In genomic region chr20:53777402-53777801, GRCh38 we compare ENCODE assay signal across 1 cellular context.
TF ChIP-seq lines count a peak whose summit lies in the region.

No MANE protein-coding gene starts in this region.

TF ChIP-seq in GM12878, 131 proteins besides CTCF, POLR2A, EP300 and RAD21:
- TF ChIP-seq ETV6 (conservative IDR thresholded peaks at IDR 0.05 in 1 of 2, IDR thresholded peaks at IDR 0.05 in 1 of 2; ENCODE audit: borderline replicate concordance in 1 of 2, low read depth in 1 of 2) (0 out of 4 replicates have a peak, but pooled peaks of 1 of the 2 experiments have one; percentile 26), NFXL1 (IDR thresholded peaks at IDR 0.05; ENCODE audit: borderline replicate concordance) (peak; percentile 44)
